9 cellular contexts compared by ENCODE assay signal in the genomic region with DNA sequence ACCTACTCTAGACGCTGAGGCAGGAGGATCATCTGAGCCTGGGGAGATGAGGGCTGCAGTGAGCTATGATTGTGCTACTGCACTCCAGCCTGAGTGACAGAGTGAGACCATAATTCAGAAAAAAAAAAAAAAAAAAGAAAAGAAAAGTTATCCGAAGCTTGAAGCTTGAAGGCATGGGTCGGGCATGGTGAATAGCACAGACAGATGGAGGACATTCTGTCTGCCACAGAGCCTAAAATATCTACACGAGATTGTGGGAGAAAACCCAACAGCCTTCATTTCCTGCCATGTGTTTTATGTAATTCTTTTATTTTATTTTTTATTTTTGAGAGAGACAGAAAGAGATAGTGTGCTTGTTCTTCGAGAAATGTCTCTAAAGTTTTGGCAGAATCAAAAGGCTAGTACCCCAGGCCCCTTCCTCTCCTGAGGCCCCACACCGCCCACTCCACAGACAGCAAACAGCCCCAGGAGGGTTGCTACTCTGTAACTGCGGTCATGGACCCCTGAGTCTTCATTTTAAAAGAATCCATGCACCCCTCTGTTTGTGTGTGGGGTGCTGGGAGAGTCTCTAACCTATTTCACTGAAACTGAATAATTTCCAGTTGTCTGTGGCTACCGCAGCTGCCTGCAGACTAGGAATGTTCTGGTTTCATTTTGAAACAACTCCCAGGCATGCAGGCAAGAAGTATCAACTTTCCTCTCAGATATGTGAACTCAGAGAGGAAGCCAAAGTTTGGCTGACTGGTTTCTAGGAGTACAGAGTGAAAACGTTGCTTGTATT. TPM values are rescaled to one million over a fixed set of nuclear protein-coding genes. Genes with fewer than 3 reads are reported as not detected.
DNase-seq lines count a peak whose midpoint lies in the region; ATAC-seq, FAIRE-seq and TF ChIP-seq lines count a peak whose summit lies in the region.
"Had no signal": no experiment of that assay in that cellular context is flagged by ENCODE, and none has a peak within 500 bp of the region (broad histone marks: within the 10 kb centered on the region; RNA-seq: fewer than 3 reads in every experiment).

No MANE protein-coding gene starts in this region.

- peak overlapping the region; percentile 19 for H3K4me3 ChIP-seq in fibroblast of the aortic adventitia (ENCODE audit: low read depth, low read length)
- H3K4me3 ChIP-seq in HAP-1, result no peak overlapping the region

- in situ Hi-C loops in HAP-1 (cut with MboI; ENCODE audit: low sequenced_read_pairs), result no loop called here

- no peaks in the 10 kb centered on the region for H3K27me3 ChIP-seq in HAP-1 (ENCODE audit: low read depth)

- TF ChIP-seq CTCF in fibroblast of the aortic adventitia (IDR thresholded peaks at IDR 0.05; ENCODE audit: insufficient read depth, low read length), result no peak

- no peaks in the 10 kb centered on the region for H3K9me3 ChIP-seq in HAP-1

- peaks cover 3% of the 10 kb centered on the region; the same call in 1 of the 2 replicates for H3K4me1 ChIP-seq in HAP-1

- intact Hi-C loops in sciatic nerve (cut with DNase I), result no loop called here

- peak; percentile 80 for ATAC-seq in sciatic nerve
- no peak for ATAC-seq in GM19452 (IDR thresholded peaks at IDR 0.05; ENCODE audit: unreplicated experiment)
- ATAC-seq in GM18519 (IDR thresholded peaks at IDR 0.05; ENCODE audit: low FRiP score, unreplicated experiment), result no peak

- FAIRE-seq in GM19239 (lab: Jason Lieb, UNC), result peak; percentile 93
- FAIRE-seq: islet of Langerhans had no signal

- DNase-seq in GM19239 (ENCODE audit: insufficient read length, low spot score) (no peak), RPMI7951 (ENCODE audit: low read depth) (peak; percentile 69), fibroblast of the aortic adventitia (ENCODE audit: low read depth) (peak; percentile 79), sciatic nerve (ENCODE audit: low spot score) (no peak), NCI-H69 (lab: John Stamatoyannopoulos, UW) (no peak), HAP-1 (ENCODE audit: low spot score in 2 of 2) (no peak)

- no peaks in the 10 kb centered on the region for H3K36me3 ChIP-seq in HAP-1 (replicated peaks)

RNA-seq across cellular contexts. Expression of gene RCBTB2, which starts 38.4 kb away (rescaled TPM):
- total RNA-seq in RPMI7951 (2014; rRNA removed; shearing (Covaris generic)), result 9.3 and 10.3 TPM in 2 replicates
- total RNA-seq in fibroblast of the aortic adventitia (ENCODE audit: low replicate concordance) (6.3 and 7.0 TPM in 2 replicates), sciatic nerve (19.7 TPM)

Comparison
In these comparisons a context has a peak if more than half of its experiments do, and no peak if none do; other contexts are left out.
1. DNase-seq: peak in RPMI7951 (single experiment) and fibroblast of the aortic adventitia (single experiment); none in GM19239 (single experiment), sciatic nerve (single experiment), NCI-H69 (single experiment) and HAP-1 (0 of 2).